1 cellular context compared by ENCODE assay signal in genomic region chr12:124452576-124453391, GRCh38.
TF ChIP-seq lines count a peak whose summit lies in the region.

No MANE protein-coding gene starts in this region.

TF ChIP-seq in IMR-90, 13 proteins besides CTCF, POLR2A, EP300 and RAD21 (continued from another document):
- TF ChIP-seq SMC3 (IDR thresholded peaks at IDR 0.05; ENCODE audit: low read depth, low read length) (no peak), CHD1 (IDR thresholded peaks at IDR 0.05; ENCODE audit: low read depth, low read length) (no peak), NFE2L2 (IDR thresholded peaks at IDR 0.05; ENCODE audit: low read depth, low read length) (no peak)
